In the genomic region with DNA sequence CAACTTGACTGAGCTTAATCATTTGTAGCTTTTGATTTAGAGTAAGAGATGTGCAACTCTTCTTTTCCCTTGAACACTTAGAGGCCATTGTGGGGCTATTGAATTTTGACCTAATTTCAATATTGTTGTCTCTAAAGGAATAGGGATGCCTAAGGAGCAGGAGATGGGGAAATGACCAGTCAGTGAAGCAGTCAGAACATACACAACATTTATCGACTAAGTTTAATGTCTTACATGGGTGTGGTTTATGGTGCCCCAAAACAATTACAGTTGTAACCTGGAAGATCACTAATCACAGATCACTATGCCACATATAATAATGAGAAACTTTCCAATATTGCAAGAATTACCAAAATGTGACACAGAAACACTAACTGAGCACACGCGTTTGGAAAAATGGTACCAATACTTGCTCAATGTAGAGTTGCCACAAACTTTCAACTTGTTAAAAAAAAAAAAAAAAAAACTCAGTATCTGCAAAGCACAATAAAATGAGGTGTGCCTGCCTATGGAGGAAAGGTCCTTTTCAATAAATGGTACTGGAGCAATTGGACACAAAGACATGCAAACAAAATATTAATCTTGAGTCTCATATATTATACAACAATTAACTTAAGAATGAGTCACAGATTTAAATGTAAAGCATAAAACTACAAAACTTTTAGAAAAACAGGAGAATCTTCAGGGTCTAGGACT, we compare ENCODE assay signal across 7 cellular contexts.
"Had no signal": no experiment of that assay in that cellular context is flagged by ENCODE, and none has a peak within 500 bp of the region (broad histone marks: within the 10 kb centered on the region; RNA-seq: fewer than 3 reads in every experiment).

No MANE protein-coding gene starts in this region.

- H3K27ac Mint-ChIP-seq: H9 had no signal

- H3K27ac ChIP-seq: GM23248 had no signal

- H3K4me1 Mint-ChIP-seq: H9 had no signal

- DNase-seq: GM23248, GOT3, H9, HCEC 1CT, IMR-90 had no signal

- H3K4me3 Mint-ChIP-seq: H9 had no signal

- H3K4me3 ChIP-seq: GM23248, K562 had no signal

- ATAC-seq: K562 had no signal

- H3K9me3 Mint-ChIP-seq: H9 had no signal

- FAIRE-seq: HTR-8/SVneo, K562 had no signal
